Comparison of ENCODE assay signal across 19 cellular contexts in the genomic region with DNA sequence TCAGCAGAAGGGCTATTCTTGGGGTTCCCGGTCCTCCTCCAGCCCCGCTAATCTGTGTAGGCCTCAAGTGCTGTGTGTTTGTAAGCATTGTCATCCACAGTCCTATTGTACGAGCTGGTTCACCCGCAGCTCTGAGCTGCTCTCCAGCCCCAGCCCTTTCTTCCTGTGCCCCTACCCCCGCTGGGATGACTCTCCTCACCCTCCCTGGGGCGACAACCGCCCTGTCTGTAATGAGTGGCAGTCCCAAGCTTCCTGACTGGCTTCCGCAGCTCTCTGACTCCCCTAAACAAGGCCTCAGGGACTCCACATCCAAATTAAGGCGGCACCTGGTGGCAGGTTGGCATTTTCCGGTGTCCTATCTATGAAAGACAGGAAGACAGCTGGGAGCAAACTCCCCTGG. TPM values are rescaled to one million over a fixed set of nuclear protein-coding genes. Genes with fewer than 3 reads are reported as not detected.
DNase-seq lines count a peak whose midpoint lies in the region; ATAC-seq lines count a peak whose summit lies in the region.
"Had no signal": no experiment of that assay in that cellular context is flagged by ENCODE, and none has a peak within 500 bp of the region (broad histone marks: within the 10 kb centered on the region; RNA-seq: fewer than 3 reads in every experiment).

No MANE protein-coding gene starts in this region.

- H3K4me1 Mint-ChIP-seq in T-helper 1 cell treated with Interleukin-12 subunit alpha and Interleukin-12 subunit beta and Interleukin-4 antibody, amounts not matched to agents 30 μg/mL and 1 μg/mL, for 36 hours (ENCODE audit: low read depth) = peaks cover 23% of the 10 kb centered on the region
- H3K4me1 Mint-ChIP-seq: mesothelial cell of epicardium had no signal

- ATAC-seq in HG02970 (IDR thresholded peaks at IDR 0.05; ENCODE audit: low FRiP score, unreplicated experiment) = no peak
- ATAC-seq: A549, HCT116 had no signal

- in situ Hi-C loops in GM23248 (cut with MboI) = no loop called here

- H3K9me3 Mint-ChIP-seq in T-helper 1 cell treated with Interleukin-12 subunit alpha and Interleukin-12 subunit beta and Interleukin-4 antibody, amounts not matched to agents 30 μg/mL and 1 μg/mL, for 36 hours = no peaks in the 10 kb centered on the region
- H3K9me3 Mint-ChIP-seq: activated CD4-positive, alpha-beta memory T cell treated with anti-CD3 and anti-CD28 coated beads for 36 hours; mesothelial cell of epicardium had no signal

- H3K18ac ChIP-seq in neuronal stem cell (ENCODE audit: low read length) = no peak overlapping the region

- H4K91ac ChIP-seq in neuronal stem cell (ENCODE audit: low read depth, low read length, poor library complexity) = no peak overlapping the region

- H4K8ac ChIP-seq in neuronal stem cell (ENCODE audit: low read depth, low read length) = peak overlapping the region; percentile 20

- no peak overlapping the region for H2BK120ac ChIP-seq in neuronal stem cell (ENCODE audit: low read depth, low read length)

- H2AFZ ChIP-seq in neuronal stem cell (ENCODE audit: low read length) = no peak overlapping the region
- no peak overlapping the region for H2AFZ ChIP-seq in GM23248

- no peak overlapping the region for H3K23ac ChIP-seq in neuronal stem cell (ENCODE audit: low read depth, low read length, poor library complexity)

- no peak for DNase-seq in T-helper 1 cell
- DNase-seq in KG1 (lab: John Stamatoyannopoulos, UW) = peak; percentile 58
- peak; percentile 84 for DNase-seq in UCSD-AML1 (lab: John Stamatoyannopoulos, UW; ENCODE audit: unreplicated experiment)
- DNase-seq in neuronal stem cell (ENCODE audit: low spot score) = no peak
- DNase-seq in COLO668 (lab: John Stamatoyannopoulos, UW; ENCODE audit: unreplicated experiment) = no peak
- no peak for DNase-seq in GM23248
- DNase-seq: activated CD4-positive, alpha-beta memory T cell treated with anti-CD3 and anti-CD28 coated beads for 36 hours; activated gamma-delta T cell treated with Interleukin-2 at 50 U/mL for 16 hours; occipital lobe; OCI-M1; SW 1271 had no signal

- H3K4me3 ChIP-seq in neuronal stem cell (ENCODE audit: low read length in 2 of 2) (no peak overlapping the region), GM23248 (no peak overlapping the region)
- H3K4me3 ChIP-seq: A549, cardiac muscle cell had no signal

- H3K27me3 ChIP-seq in neuronal stem cell (ENCODE audit: control insufficient read depth in 3 of 3, insufficient read depth in 3 of 3, low read depth in 1 of 3, low read length in 3 of 3) (no peaks in the 10 kb centered on the region), GM23248 (replicated peaks; ENCODE audit: insufficient read depth) (no peaks in the 10 kb centered on the region)
- H3K27me3 ChIP-seq: cardiac muscle cell had no signal

- no peaks in the 10 kb centered on the region for H3K9me2 ChIP-seq in GM23248 (ENCODE audit: insufficient read depth)

- H2BK5ac ChIP-seq in neuronal stem cell (ENCODE audit: low read length) = no peak overlapping the region

- WGBS in neuronal stem cell (ENCODE audit: extremely low coverage in 2 of 2, insufficient read length in 2 of 2, insufficient replicate concordance in 1 of 2), 2 donors = no CpG with 5 or more reads among the region's 10 CpGs
- 68 to 76% methylated on average over 10 of the region's 10 CpGs for WGBS in GM23248 (ENCODE audit: low coverage in 1 of 2, low lambda C conversion rate in 2 of 2, missing lambda C conversion rate in 2 of 2), 2 experiments

- H3K36me3 Mint-ChIP-seq in T-helper 1 cell treated with Interleukin-12 subunit alpha and Interleukin-12 subunit beta and Interleukin-4 antibody, amounts not matched to agents 30 μg/mL and 1 μg/mL, for 36 hours (ENCODE audit: low read depth) = peaks cover 4% of the 10 kb centered on the region
- H3K36me3 Mint-ChIP-seq: mesothelial cell of epicardium had no signal

- H3K4me2 ChIP-seq in neuronal stem cell (ENCODE audit: insufficient read depth, low read length, poor library complexity, severe bottlenecking) (no peak overlapping the region), GM23248 (ENCODE audit: unreplicated experiment) (no peak overlapping the region)
- H3K4me2 ChIP-seq: A549 had no signal

- H3K4me1 ChIP-seq in neuronal stem cell (ENCODE audit: control insufficient read depth in 2 of 2, insufficient read depth in 1 of 2, low read depth in 1 of 2, low read length in 2 of 2) = no peaks in the 10 kb centered on the region
- no peaks in the 10 kb centered on the region for H3K4me1 ChIP-seq in GM23248 (ENCODE audit: insufficient read depth)
- H3K4me1 ChIP-seq: A549 had no signal

- H3K4ac ChIP-seq in neuronal stem cell (ENCODE audit: low read length) = no peak overlapping the region

- peak overlapping the region; percentile 66 for H2AK5ac ChIP-seq in neuronal stem cell (ENCODE audit: low read depth, low read length)

- H3K79me2 ChIP-seq in GM23248 (ENCODE audit: insufficient read depth) = no peaks in the 10 kb centered on the region

- H3K36me3 ChIP-seq in neuronal stem cell (replicated peaks in 1 of 2; ENCODE audit: control insufficient read depth in 2 of 2, insufficient read depth in 2 of 2, low read length in 2 of 2) = no peaks in the 10 kb centered on the region
- no peaks in the 10 kb centered on the region for H3K36me3 ChIP-seq in GM23248 (ENCODE audit: low read depth)
- H3K36me3 ChIP-seq: cardiac muscle cell had no signal

- H3K14ac ChIP-seq in neuronal stem cell (ENCODE audit: low read length) = no peak overlapping the region

- H4K20me1 ChIP-seq in GM23248 (ENCODE audit: insufficient read depth) = no peaks in the 10 kb centered on the region

- H3K79me1 ChIP-seq in neuronal stem cell (ENCODE audit: low read depth, low read length) = no peaks in the 10 kb centered on the region

- no peak overlapping the region for H3K9ac ChIP-seq in neuronal stem cell (ENCODE audit: low read depth, low read length, poor library complexity)
- H3K9ac ChIP-seq in GM23248 = no peak overlapping the region

- peak overlapping the region; percentile 34 for H2BK15ac ChIP-seq in neuronal stem cell (ENCODE audit: low read length)

- no peaks in the 10 kb centered on the region for H3F3A ChIP-seq in GM23248 (ENCODE audit: insufficient read depth)

- no peak overlapping the region for H3K4me3 Mint-ChIP-seq in T-helper 1 cell treated with Interleukin-12 subunit alpha and Interleukin-12 subunit beta and Interleukin-4 antibody, amounts not matched to agents 30 μg/mL and 1 μg/mL, for 36 hours
- H3K4me3 Mint-ChIP-seq: activated CD4-positive, alpha-beta memory T cell treated with anti-CD3 and anti-CD28 coated beads for 36 hours; mesothelial cell of epicardium had no signal

- H3K27ac ChIP-seq in neuronal stem cell (replicated peaks; ENCODE audit: low read length) = no peak overlapping the region
- H3K27ac ChIP-seq in GM23248 = no peak overlapping the region
- H3K27ac ChIP-seq: A549, cardiac muscle cell had no signal

- no peaks in the 10 kb centered on the region for H3K27me3 Mint-ChIP-seq in T-helper 1 cell treated with Interleukin-12 subunit alpha and Interleukin-12 subunit beta and Interleukin-4 antibody, amounts not matched to agents 30 μg/mL and 1 μg/mL, for 36 hours (ENCODE audit: low read depth)
- H3K27me3 Mint-ChIP-seq: activated CD4-positive, alpha-beta memory T cell treated with anti-CD3 and anti-CD28 coated beads for 36 hours had no signal

- H3K9me3 ChIP-seq in neuronal stem cell (replicated peaks in 1 of 2; ENCODE audit: control insufficient read depth in 2 of 2, insufficient read depth in 1 of 2, low read depth in 1 of 2, low read length in 2 of 2) = no peaks in the 10 kb centered on the region
- no peaks in the 10 kb centered on the region for H3K9me3 ChIP-seq in GM23248 (ENCODE audit: low read depth)
- H3K9me3 ChIP-seq: A549 had no signal

- H2BK12ac ChIP-seq in neuronal stem cell (ENCODE audit: low read length) = no peak overlapping the region

- peak overlapping the region; percentile 55 for H3K27ac Mint-ChIP-seq in T-helper 1 cell treated with Interleukin-12 subunit alpha and Interleukin-12 subunit beta and Interleukin-4 antibody, amounts not matched to agents 30 μg/mL and 1 μg/mL, for 36 hours
- H3K27ac Mint-ChIP-seq: activated CD4-positive, alpha-beta memory T cell treated with anti-CD3 and anti-CD28 coated beads for 36 hours; mesothelial cell of epicardium had no signal

RNA-seq across cellular contexts. Expression of a gene that starts 45.8 kb away (rescaled TPM):
- polyA plus RNA-seq in neuronal stem cell (2013, experiment 1 of 2) = not detected
- polyA plus RNA-seq in neuronal stem cell (2013, experiment 2 of 2) = 0.15 TPM
- total RNA-seq in GM23248 (2014; rRNA removed; shearing (Covaris generic)) = not detected in 2 replicates
- polyA plus RNA-seq in GM23248 (2016; fragmentation: Nextera tagmentation; extraction: Ambion mirVana) = not detected in 2 replicates
- total RNA-seq: activated CD4-positive, alpha-beta memory T cell treated with anti-CD3 and anti-CD28 coated beads for 36 hours; cardiac muscle cell; frontal cortex; MCF 10A; mesothelial cell of epicardium; occipital lobe had no signal

RNA-seq across cellular contexts. Expression of a gene that starts 50.4 kb away (rescaled TPM):
- polyA plus RNA-seq in neuronal stem cell (2013, experiment 1 of 2) = 1.4 TPM
- 1.8 TPM for polyA plus RNA-seq in neuronal stem cell (2013, experiment 2 of 2)
- total RNA-seq in GM23248 (2014; rRNA removed; shearing (Covaris generic)) = not detected in 2 replicates
- polyA plus RNA-seq in GM23248 (2016; fragmentation: Nextera tagmentation; extraction: Ambion mirVana) = 0.08 TPM in 1 of 2 replicates, not detected in the other

Comparison
In these comparisons a context has a peak if more than half of its experiments do, and no peak if none do; other contexts are left out.
1. DNase-seq: peak in KG1 (single experiment) and UCSD-AML1 (single experiment); none in T-helper 1 cell (0 of 5), neuronal stem cell (single experiment), COLO668 (single experiment) and GM23248 (single experiment).